Comparison of ENCODE assay signal across 1 cellular context in the genomic region with DNA sequence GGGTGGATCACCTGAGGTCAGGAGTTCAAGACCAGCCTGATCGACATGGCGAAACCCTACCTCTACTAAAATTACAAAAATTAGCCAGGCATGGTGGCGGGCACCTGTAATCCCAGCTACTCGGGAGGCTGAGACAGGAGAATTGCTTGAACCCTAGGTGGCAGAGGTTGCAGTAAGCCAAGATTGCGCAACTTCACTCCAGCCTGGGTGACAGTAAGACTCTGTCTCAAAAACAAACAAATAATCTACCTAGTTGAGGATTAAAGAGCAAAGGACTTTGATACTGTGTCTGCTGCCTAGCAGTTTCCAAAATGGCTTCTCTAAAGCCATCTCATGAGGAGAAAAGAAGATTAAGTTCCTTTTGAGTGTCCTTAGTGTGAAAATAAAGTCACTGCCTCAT.
TF ChIP-seq lines count a peak whose summit lies in the region.

No MANE protein-coding gene starts in this region.

TF ChIP-seq in HepG2, 621 proteins besides CTCF, POLR2A, EP300 and RAD21 (continued from another document and continues in another):
- TF ChIP-seq ZNF17 (CRISPR knock-in tag; IDR thresholded peaks at IDR 0.05), result no peak
- TF ChIP-seq AGO2 (optimal IDR thresholded peaks at IDR 0.05; ENCODE audit: low read depth, low read length), result no peak
- peak; percentile 61; the same call in 1 of the 2 replicates for TF ChIP-seq PITX1 (CRISPR knock-in tag; IDR thresholded peaks at IDR 0.05)
- TF ChIP-seq GATAD1 (CRISPR knock-in tag; IDR thresholded peaks at IDR 0.05), result no peak
- peak; percentile 48 for TF ChIP-seq HNF4A (CRISPR knock-in tag; IDR thresholded peaks at IDR 0.05)
- no peak for TF ChIP-seq NFKB2 (CRISPR knock-in tag; IDR thresholded peaks at IDR 0.05; ENCODE audit: borderline replicate concordance)
- no peak for TF ChIP-seq ZNF143 (CRISPR knock-in tag; IDR thresholded peaks at IDR 0.05)
- no peak for TF ChIP-seq HOXA3 (CRISPR knock-in tag; IDR thresholded peaks at IDR 0.05)
- TF ChIP-seq TGIF2 (CRISPR knock-in tag; IDR thresholded peaks at IDR 0.05), result no peak
- TF ChIP-seq, protein P1, sequence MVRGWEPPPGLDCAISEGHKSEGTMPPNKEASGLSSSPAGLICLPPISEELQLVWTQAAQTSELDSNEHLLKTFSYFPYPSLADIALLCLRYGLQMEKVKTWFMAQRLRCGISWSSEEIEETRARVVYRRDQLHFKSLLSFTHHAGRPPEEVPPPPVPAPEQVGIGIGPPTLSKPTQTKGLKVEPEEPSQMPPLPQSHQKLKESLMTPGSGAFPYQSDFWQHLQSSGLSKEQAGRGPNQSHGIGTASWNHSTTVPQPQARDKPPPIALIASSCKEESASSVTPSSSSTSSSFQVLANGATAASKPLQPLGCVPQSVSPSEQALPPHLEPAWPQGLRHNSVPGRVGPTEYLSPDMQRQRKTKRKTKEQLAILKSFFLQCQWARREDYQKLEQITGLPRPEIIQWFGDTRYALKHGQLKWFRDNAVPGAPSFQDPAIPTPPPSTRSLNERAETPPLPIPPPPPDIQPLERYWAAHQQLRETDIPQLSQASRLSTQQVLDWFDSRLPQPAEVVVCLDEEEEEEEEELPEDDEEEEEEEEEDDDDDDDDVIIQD (CRISPR knock-in tag; IDR thresholded peaks at IDR 0.05; ENCODE audit: low read depth), result peak; percentile 66; the same call in 1 of the 2 replicates
- TF ChIP-seq RFXAP (CRISPR knock-in tag; IDR thresholded peaks at IDR 0.05; ENCODE audit: borderline replicate concordance), result no peak
- no peak for TF ChIP-seq MXI1 (IDR thresholded peaks at IDR 0.05; ENCODE audit: borderline replicate concordance, low read depth, low read length)
- TF ChIP-seq FOXJ3 (CRISPR knock-in tag; IDR thresholded peaks at IDR 0.05; ENCODE audit: borderline replicate concordance), result no peak
- peak; percentile 56 for TF ChIP-seq ZMYM4 (CRISPR knock-in tag; IDR thresholded peaks at IDR 0.05)
- TF ChIP-seq HDAC6 (IDR thresholded peaks at IDR 0.05; ENCODE audit: low read depth, low read length), result no peak
- no peak for TF ChIP-seq ZNF431 (CRISPR knock-in tag; IDR thresholded peaks at IDR 0.05; ENCODE audit: borderline replicate concordance, low read depth)
- peak; percentile 93 for TF ChIP-seq CEBPG (CRISPR knock-in tag; IDR thresholded peaks at IDR 0.05)
- TF ChIP-seq BCL6 (CRISPR knock-in tag; IDR thresholded peaks at IDR 0.05), result no peak
- TF ChIP-seq ZNF317 (CRISPR knock-in tag; IDR thresholded peaks at IDR 0.05), result no peak
- TF ChIP-seq, protein P2, sequence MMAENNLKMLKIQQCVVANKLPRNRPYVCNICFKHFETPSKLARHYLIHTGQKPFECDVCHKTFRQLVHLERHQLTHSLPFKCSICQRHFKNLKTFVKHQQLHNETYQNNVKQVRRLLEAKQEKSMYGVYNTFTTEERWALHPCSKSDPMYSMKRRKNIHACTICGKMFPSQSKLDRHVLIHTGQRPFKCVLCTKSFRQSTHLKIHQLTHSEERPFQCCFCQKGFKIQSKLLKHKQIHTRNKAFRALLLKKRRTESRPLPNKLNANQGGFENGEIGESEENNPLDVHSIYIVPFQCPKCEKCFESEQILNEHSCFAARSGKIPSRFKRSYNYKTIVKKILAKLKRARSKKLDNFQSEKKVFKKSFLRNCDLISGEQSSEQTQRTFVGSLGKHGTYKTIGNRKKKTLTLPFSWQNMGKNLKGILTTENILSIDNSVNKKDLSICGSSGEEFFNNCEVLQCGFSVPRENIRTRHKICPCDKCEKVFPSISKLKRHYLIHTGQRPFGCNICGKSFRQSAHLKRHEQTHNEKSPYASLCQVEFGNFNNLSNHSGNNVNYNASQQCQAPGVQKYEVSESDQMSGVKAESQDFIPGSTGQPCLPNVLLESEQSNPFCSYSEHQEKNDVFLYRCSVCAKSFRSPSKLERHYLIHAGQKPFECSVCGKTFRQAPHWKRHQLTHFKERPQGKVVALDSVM (CRISPR knock-in tag; IDR thresholded peaks at IDR 0.05), result peak; percentile 89
- TF ChIP-seq, protein P3, sequence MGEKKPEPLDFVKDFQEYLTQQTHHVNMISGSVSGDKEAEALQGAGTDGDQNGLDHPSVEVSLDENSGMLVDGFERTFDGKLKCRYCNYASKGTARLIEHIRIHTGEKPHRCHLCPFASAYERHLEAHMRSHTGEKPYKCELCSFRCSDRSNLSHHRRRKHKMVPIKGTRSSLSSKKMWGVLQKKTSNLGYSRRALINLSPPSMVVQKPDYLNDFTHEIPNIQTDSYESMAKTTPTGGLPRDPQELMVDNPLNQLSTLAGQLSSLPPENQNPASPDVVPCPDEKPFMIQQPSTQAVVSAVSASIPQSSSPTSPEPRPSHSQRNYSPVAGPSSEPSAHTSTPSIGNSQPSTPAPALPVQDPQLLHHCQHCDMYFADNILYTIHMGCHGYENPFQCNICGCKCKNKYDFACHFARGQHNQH (CRISPR knock-in tag; IDR thresholded peaks at IDR 0.05), result no peak
- TF ChIP-seq ZNF34 (CRISPR knock-in tag; IDR thresholded peaks at IDR 0.05; ENCODE audit: borderline replicate concordance), result no peak
- TF ChIP-seq, protein P4, sequence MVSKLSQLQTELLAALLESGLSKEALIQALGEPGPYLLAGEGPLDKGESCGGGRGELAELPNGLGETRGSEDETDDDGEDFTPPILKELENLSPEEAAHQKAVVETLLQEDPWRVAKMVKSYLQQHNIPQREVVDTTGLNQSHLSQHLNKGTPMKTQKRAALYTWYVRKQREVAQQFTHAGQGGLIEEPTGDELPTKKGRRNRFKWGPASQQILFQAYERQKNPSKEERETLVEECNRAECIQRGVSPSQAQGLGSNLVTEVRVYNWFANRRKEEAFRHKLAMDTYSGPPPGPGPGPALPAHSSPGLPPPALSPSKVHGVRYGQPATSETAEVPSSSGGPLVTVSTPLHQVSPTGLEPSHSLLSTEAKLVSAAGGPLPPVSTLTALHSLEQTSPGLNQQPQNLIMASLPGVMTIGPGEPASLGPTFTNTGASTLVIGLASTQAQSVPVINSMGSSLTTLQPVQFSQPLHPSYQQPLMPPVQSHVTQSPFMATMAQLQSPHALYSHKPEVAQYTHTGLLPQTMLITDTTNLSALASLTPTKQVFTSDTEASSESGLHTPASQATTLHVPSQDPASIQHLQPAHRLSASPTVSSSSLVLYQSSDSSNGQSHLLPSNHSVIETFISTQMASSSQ (IDR thresholded peaks at IDR 0.05; ENCODE audit: low read depth), result no peak
- TF ChIP-seq, protein P4 (CRISPR knock-in tag; IDR thresholded peaks at IDR 0.05; ENCODE audit: borderline replicate concordance), result no peak
- no peak for TF ChIP-seq RFXANK (CRISPR knock-in tag; IDR thresholded peaks at IDR 0.05)
- TF ChIP-seq, protein P5, sequence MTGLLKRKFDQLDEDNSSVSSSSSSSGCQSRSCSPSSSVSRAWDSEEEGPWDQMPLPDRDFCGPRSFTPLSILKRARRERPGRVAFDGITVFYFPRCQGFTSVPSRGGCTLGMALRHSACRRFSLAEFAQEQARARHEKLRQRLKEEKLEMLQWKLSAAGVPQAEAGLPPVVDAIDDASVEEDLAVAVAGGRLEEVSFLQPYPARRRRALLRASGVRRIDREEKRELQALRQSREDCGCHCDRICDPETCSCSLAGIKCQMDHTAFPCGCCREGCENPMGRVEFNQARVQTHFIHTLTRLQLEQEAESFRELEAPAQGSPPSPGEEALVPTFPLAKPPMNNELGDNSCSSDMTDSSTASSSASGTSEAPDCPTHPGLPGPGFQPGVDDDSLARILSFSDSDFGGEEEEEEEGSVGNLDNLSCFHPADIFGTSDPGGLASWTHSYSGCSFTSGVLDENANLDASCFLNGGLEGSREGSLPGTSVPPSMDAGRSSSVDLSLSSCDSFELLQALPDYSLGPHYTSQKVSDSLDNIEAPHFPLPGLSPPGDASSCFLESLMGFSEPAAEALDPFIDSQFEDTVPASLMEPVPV (CRISPR knock-in tag; IDR thresholded peaks at IDR 0.05), result no peak
- no peak for TF ChIP-seq TBX3 (IDR thresholded peaks at IDR 0.05; ENCODE audit: borderline replicate concordance)
- TF ChIP-seq ZNF337 (CRISPR knock-in tag; IDR thresholded peaks at IDR 0.05; ENCODE audit: borderline replicate concordance, low read depth), result no peak
- TF ChIP-seq ZNF589 (CRISPR knock-in tag; conservative IDR thresholded peaks at IDR 0.05), result no peak
- no peak for TF ChIP-seq MLLT10 (CRISPR knock-in tag; IDR thresholded peaks at IDR 0.05)
- TF ChIP-seq, protein P6, sequence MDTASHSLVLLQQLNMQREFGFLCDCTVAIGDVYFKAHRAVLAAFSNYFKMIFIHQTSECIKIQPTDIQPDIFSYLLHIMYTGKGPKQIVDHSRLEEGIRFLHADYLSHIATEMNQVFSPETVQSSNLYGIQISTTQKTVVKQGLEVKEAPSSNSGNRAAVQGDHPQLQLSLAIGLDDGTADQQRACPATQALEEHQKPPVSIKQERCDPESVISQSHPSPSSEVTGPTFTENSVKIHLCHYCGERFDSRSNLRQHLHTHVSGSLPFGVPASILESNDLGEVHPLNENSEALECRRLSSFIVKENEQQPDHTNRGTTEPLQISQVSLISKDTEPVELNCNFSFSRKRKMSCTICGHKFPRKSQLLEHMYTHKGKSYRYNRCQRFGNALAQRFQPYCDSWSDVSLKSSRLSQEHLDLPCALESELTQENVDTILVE (CRISPR knock-in tag; IDR thresholded peaks at IDR 0.05), result no peak
- TF ChIP-seq MED8 (CRISPR knock-in tag; IDR thresholded peaks at IDR 0.05; ENCODE audit: insufficient replicate concordance), result no peak
- TF ChIP-seq ZNF468 (CRISPR knock-in tag; IDR thresholded peaks at IDR 0.05), result no peak
- 0 out of 2 replicates have a peak, but pooled peaks have one; percentile 20 for TF ChIP-seq KDM1A (CRISPR knock-in tag; IDR thresholded peaks at IDR 0.05)
- TF ChIP-seq, protein P7, sequence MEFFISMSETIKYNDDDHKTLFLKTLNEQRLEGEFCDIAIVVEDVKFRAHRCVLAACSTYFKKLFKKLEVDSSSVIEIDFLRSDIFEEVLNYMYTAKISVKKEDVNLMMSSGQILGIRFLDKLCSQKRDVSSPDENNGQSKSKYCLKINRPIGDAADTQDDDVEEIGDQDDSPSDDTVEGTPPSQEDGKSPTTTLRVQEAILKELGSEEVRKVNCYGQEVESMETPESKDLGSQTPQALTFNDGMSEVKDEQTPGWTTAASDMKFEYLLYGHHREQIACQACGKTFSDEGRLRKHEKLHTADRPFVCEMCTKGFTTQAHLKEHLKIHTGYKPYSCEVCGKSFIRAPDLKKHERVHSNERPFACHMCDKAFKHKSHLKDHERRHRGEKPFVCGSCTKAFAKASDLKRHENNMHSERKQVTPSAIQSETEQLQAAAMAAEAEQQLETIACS (CRISPR knock-in tag; IDR thresholded peaks at IDR 0.05), result no peak
- TF ChIP-seq, protein P8, sequence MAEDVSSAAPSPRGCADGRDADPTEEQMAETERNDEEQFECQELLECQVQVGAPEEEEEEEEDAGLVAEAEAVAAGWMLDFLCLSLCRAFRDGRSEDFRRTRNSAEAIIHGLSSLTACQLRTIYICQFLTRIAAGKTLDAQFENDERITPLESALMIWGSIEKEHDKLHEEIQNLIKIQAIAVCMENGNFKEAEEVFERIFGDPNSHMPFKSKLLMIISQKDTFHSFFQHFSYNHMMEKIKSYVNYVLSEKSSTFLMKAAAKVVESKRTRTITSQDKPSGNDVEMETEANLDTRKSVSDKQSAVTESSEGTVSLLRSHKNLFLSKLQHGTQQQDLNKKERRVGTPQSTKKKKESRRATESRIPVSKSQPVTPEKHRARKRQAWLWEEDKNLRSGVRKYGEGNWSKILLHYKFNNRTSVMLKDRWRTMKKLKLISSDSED (CRISPR knock-in tag; IDR thresholded peaks at IDR 0.05), result no peak
- TF ChIP-seq, protein P9, sequence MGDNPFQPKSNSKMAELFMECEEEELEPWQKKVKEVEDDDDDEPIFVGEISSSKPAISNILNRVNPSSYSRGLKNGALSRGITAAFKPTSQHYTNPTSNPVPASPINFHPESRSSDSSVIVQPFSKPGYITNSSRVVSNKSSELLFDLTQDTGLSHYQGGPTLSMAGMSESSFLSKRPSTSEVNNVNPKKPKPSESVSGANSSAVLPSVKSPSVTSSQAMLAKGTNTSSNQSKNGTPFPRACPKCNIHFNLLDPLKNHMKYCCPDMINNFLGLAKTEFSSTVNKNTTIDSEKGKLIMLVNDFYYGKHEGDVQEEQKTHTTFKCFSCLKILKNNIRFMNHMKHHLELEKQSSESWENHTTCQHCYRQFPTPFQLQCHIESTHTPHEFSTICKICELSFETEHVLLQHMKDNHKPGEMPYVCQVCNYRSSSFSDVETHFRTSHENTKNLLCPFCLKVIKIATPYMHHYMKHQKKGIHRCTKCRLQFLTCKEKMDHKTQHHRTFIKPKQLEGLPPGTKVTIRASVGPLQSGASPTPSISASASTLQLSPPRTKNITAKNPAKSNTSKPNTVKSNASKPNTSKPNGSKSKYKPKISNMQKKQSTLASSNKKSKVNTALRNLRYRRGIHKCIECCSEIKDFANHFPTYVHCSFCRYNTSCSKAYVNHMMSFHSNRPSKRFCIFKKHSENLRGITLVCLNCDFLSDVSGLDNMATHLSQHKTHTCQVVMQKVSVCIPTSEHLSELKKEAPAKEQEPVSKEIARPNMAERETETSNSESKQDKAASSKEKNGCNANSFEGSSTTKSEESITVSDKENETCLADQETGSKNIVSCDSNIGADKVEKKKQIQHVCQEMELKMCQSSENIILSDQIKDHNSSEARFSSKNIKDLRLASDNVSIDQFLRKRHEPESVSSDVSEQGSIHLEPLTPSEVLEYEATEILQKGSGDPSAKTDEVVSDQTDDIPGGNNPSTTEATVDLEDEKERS (CRISPR knock-in tag; IDR thresholded peaks at IDR 0.05), result peak; percentile 78; the same call in 1 of the 2 replicates
- TF ChIP-seq ZEB1 (IDR thresholded peaks at IDR 0.05; ENCODE audit: insufficient replicate concordance, low read depth), result no peak
- TF ChIP-seq ZNF264 (CRISPR knock-in tag; IDR thresholded peaks at IDR 0.05), result no peak
- TF ChIP-seq ZNF75D (CRISPR knock-in tag; IDR thresholded peaks at IDR 0.05; ENCODE audit: borderline replicate concordance), result no peak
- no peak for TF ChIP-seq ZFYVE20 (CRISPR knock-in tag; IDR thresholded peaks at IDR 0.05; ENCODE audit: borderline replicate concordance, low read depth)
- TF ChIP-seq, protein P10, sequence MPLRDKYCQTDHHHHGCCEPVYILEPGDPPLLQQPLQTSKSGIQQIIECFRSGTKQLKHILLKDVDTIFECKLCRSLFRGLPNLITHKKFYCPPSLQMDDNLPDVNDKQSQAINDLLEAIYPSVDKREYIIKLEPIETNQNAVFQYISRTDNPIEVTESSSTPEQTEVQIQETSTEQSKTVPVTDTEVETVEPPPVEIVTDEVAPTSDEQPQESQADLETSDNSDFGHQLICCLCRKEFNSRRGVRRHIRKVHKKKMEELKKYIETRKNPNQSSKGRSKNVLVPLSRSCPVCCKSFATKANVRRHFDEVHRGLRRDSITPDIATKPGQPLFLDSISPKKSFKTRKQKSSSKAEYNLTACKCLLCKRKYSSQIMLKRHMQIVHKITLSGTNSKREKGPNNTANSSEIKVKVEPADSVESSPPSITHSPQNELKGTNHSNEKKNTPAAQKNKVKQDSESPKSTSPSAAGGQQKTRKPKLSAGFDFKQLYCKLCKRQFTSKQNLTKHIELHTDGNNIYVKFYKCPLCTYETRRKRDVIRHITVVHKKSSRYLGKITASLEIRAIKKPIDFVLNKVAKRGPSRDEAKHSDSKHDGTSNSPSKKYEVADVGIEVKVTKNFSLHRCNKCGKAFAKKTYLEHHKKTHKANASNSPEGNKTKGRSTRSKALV (CRISPR knock-in tag; IDR thresholded peaks at IDR 0.05), result no peak
